Comparison of ENCODE assay signal across 25 cellular contexts in genomic region chr3:62682826-62683225, GRCh38.
"Had no signal": no experiment of that assay in that cellular context is flagged by ENCODE, and none has a peak within 500 bp of the region (broad histone marks: within the 10 kb centered on the region; RNA-seq: fewer than 3 reads in every experiment).

No MANE protein-coding gene starts in this region.

- H3K9ac ChIP-seq: neural progenitor cell had no signal

- H3K27ac ChIP-seq: heart right ventricle, hepatocyte, left lung, neural progenitor cell, ovary, skin epidermis, stomach, thoracic aorta, tibial nerve, vagina had no signal

- H3K4me2 ChIP-seq: hepatocyte, neural progenitor cell had no signal

- H3K79me2 ChIP-seq: hepatocyte had no signal

- H3K4me3 ChIP-seq: heart right ventricle, hepatocyte, left lung, lung, neural progenitor cell, ovary, skin epidermis, stomach, thoracic aorta, tibial nerve, vagina had no signal

- H2AFZ ChIP-seq: hepatocyte, neural progenitor cell had no signal

- H3K36me3 ChIP-seq: heart right ventricle, left lung, neural progenitor cell, ovary, stomach, thoracic aorta, tibial nerve, vagina had no signal

- H3K4me1 ChIP-seq: left lung, tibial nerve, vagina had no signal

- DNase-seq: heart right ventricle; islet precursor cell; left colon; left lung; mesendoderm; naive B cell; natural killer cell; nephron progenitor cell; ovary; right cardiac atrium; stimulated activated CD4-positive, alpha-beta T cell treated with anti-CD3 and anti-CD28 coated beads, Interleukin-12 subunit alpha, Interleukin-12 subunit beta, amount 100 ng/mL, for 4 hours; stimulated activated CD4-positive, alpha-beta T cell treated with anti-CD3 and anti-CD28 coated beads, Interleukin-15, amount 100 ng/mL, for 24 hours; stimulated activated CD4-positive, alpha-beta T cell treated with anti-CD3 and anti-CD28 coated beads, Interleukin-2, amount 100 ng/mL, for 24 hours; stimulated activated CD4-positive, alpha-beta T cell treated with anti-CD3 and anti-CD28 coated beads, Interleukin-4, amount 100 ng/mL, for 1 hour; stimulated activated naive B cell treated with anti-CD40 and anti-IgM and Interleukin-4, amounts not matched to agents 10 μg/mL and 1 μg/mL and 100 μg/mL, for 72 hours; stimulated activated naive CD8-positive, alpha-beta T cell treated with anti-CD3 and anti-CD28 coated beads, Interleukin-15, Interleukin-2, amounts not matched to agents 100 U/mL and 50 U/mL, for 24 hours; stomach had no signal

- H3K27me3 ChIP-seq: heart right ventricle, hepatocyte, left lung, neural progenitor cell, ovary, stomach, tibial nerve, vagina had no signal

- H3K9me3 ChIP-seq: heart right ventricle, left lung, ovary, stomach, thoracic aorta, tibial nerve, vagina had no signal

- ATAC-seq: heart right ventricle; left colon; left lung; natural killer cell; right cardiac atrium; sciatic nerve; stimulated activated naive B cell treated with anti-CD40 and anti-IgM and Interleukin-4, amounts not matched to agents 10 μg/mL and 1 μg/mL and 100 μg/mL, for 72 hours; stimulated activated naive CD8-positive, alpha-beta T cell treated with anti-CD3 and anti-CD28 coated beads, Interleukin-15, Interleukin-2, amounts not matched to agents 100 U/mL and 50 U/mL, for 24 hours had no signal
